Comparison of ENCODE assay signal across 33 cellular contexts in genomic region chr15:94804613-94805012, GRCh38.
"Had no signal": no experiment of that assay in that cellular context is flagged by ENCODE, and none has a peak within 500 bp of the region (broad histone marks: within the 10 kb centered on the region; RNA-seq: fewer than 3 reads in every experiment).

No MANE protein-coding gene starts in this region.

- H3K27ac ChIP-seq: KMS-11 had no signal

- H3K9ac ChIP-seq: KMS-11 had no signal

- H3K4me2 ChIP-seq: KMS-11 had no signal

- H3K27me3 ChIP-seq: MG63 had no signal

- H3K4me3 ChIP-seq: MG63 had no signal

- H3K36me3 ChIP-seq: MG63 had no signal

- DNase-seq: Karpas-422, Kasumi-1, MG63, MM.1S, MV-4-11, NCI-H1048, NCI-H1092, NCI-H1092 treated with DMSO at 0.1 percent for 48 hours, NCI-H1105, NCI-H1105 treated with DMSO at 0.1 percent for 48 hours, NCI-H1417, NCI-H1417 treated with DMSO at 0.1 percent for 48 hours, NCI-H1436, NCI-H1436 treated with DMSO at 0.1 percent for 48 hours, NCI-H146, NCI-H1694, NCI-H1694 treated with DMSO at 0.1 percent for 48 hours, NCI-H187, NCI-H187 treated with DMSO at 0.1 percent for 48 hours, NCI-H2029, NCI-H2029 treated with DMSO at 0.1 percent for 48 hours, NCI-H2081, NCI-H2081 treated with DMSO at 0.1 percent for 48 hours, NCI-H2107, NCI-H2171, NCI-H2171 treated with DMSO at 0.1 percent for 48 hours, NCI-H2227 treated with DMSO at 0.1 percent for 48 hours, NCI-H226, NCI-H345, NCI-H446, NCI-H446 treated with DMSO at 0.1 percent for 48 hours, NCI-H510A had no signal
